ENCODE assay signal across 1 cellular context in genomic region chr5:180329606-180330269, GRCh38.
TF ChIP-seq lines count a peak whose summit lies in the region.

No MANE protein-coding gene starts in this region.

TF ChIP-seq in GM23338, 12 proteins besides CTCF, POLR2A, EP300 and RAD21 (continued from another document):
- no peak for TF ChIP-seq ETS1 (IDR thresholded peaks at IDR 0.05)
- TF ChIP-seq NANOG (IDR thresholded peaks at IDR 0.05; ENCODE audit: borderline replicate concordance), result no peak
- no peak for TF ChIP-seq ZNF462 (CRISPR knock-in tag; IDR thresholded peaks at IDR 0.05)
